In genomic region chr19:8321067-8321759, GRCh38 we compare ENCODE assay signal across 1 cellular context.
A peak's percentile ranks its signal among the peaks of the same experiment; 100 is the strongest.
TF ChIP-seq lines count a peak whose summit lies in the region.

Gene NDUFA7 (minus strand): TSS chr19:8321375. CDS start chr19:8321358, 17 bp downstream.
Gene RPS28 (plus strand): TSS chr19:8321496. CDS start chr19:8321531, 35 bp downstream.

TF ChIP-seq in HepG2, 621 proteins besides CTCF, POLR2A, EP300 and RAD21 (continued from another document and continues in another):
- TF ChIP-seq ZNF609 (CRISPR knock-in tag; IDR thresholded peaks at IDR 0.05; ENCODE audit: borderline replicate concordance) = no peak; the same call in 1 of the 2 replicates
- peak; percentile 95 for TF ChIP-seq CREM (IDR thresholded peaks at IDR 0.05)
- peak; percentile 73 for TF ChIP-seq CREM (CRISPR knock-in tag; IDR thresholded peaks at IDR 0.05)
- TF ChIP-seq ZNF33A (CRISPR knock-in tag; IDR thresholded peaks at IDR 0.05; ENCODE audit: borderline replicate concordance) = no peak
- TF ChIP-seq ARID2 (CRISPR knock-in tag; IDR thresholded peaks at IDR 0.05; ENCODE audit: borderline replicate concordance) = no peak
- TF ChIP-seq DPF2 (CRISPR knock-in tag; IDR thresholded peaks at IDR 0.05; ENCODE audit: borderline replicate concordance, low read depth) = no peak
- peak; percentile 88 for TF ChIP-seq ZNF567 (CRISPR knock-in tag; IDR thresholded peaks at IDR 0.05; ENCODE audit: borderline replicate concordance)
- TF ChIP-seq ZNF367 (CRISPR knock-in tag; IDR thresholded peaks at IDR 0.05; ENCODE audit: borderline replicate concordance) = no peak
- peak; percentile 85 for TF ChIP-seq POLR2AphosphoS5 (IDR thresholded peaks at IDR 0.05; ENCODE audit: low read depth, low read length)
- TF ChIP-seq ZGPAT (CRISPR knock-in tag; IDR thresholded peaks at IDR 0.05) = peak; percentile 79
- TF ChIP-seq NCOA2 (CRISPR knock-in tag; IDR thresholded peaks at IDR 0.05) = peak; percentile 47
- 0 out of 2 replicates have a peak, but pooled peaks have one; percentile 42 for TF ChIP-seq MEF2D (CRISPR knock-in tag; IDR thresholded peaks at IDR 0.05)
- TF ChIP-seq ZNF451 (CRISPR knock-in tag; IDR thresholded peaks at IDR 0.05) = no peak
- TF ChIP-seq IRX3 (CRISPR knock-in tag; IDR thresholded peaks at IDR 0.05; ENCODE audit: borderline replicate concordance, low read depth) = peak; percentile 72; the same call in 1 of the 2 replicates
- TF ChIP-seq BCL6 (CRISPR knock-in tag; IDR thresholded peaks at IDR 0.05) = no peak; the same call in 1 of the 2 replicates
- TF ChIP-seq ZNF670 (CRISPR knock-in tag; IDR thresholded peaks at IDR 0.05; ENCODE audit: borderline replicate concordance) = no peak; the same call in 1 of the 2 replicates
- TF ChIP-seq SNAPC5 (CRISPR knock-in tag; IDR thresholded peaks at IDR 0.05; ENCODE audit: borderline replicate concordance) = no peak
- TF ChIP-seq ZBTB34 (CRISPR knock-in tag; IDR thresholded peaks at IDR 0.05) = no peak
- no peak; the same call in 1 of the 2 replicates for TF ChIP-seq ZZZ3 (CRISPR knock-in tag; IDR thresholded peaks at IDR 0.05; ENCODE audit: borderline replicate concordance)
- TF ChIP-seq FIP1L1 (IDR thresholded peaks at IDR 0.05; ENCODE audit: borderline replicate concordance, insufficient read depth, low read depth, low read length) = no peak
- TF ChIP-seq TCF7L2 (IDR thresholded peaks at IDR 0.05; ENCODE audit: low read depth, low read length) = no peak
- no peak for TF ChIP-seq TAF15 (IDR thresholded peaks at IDR 0.05; ENCODE audit: low read depth, low read length, poor library complexity, severe bottlenecking)
- TF ChIP-seq ONECUT2 (CRISPR knock-in tag; IDR thresholded peaks at IDR 0.05) = peak; percentile 10; the same call in 1 of the 2 replicates
- TF ChIP-seq MTA1 (CRISPR knock-in tag; IDR thresholded peaks at IDR 0.05; ENCODE audit: borderline replicate concordance) = no peak
- 0 out of 2 replicates have a peak, but pooled peaks have one; percentile 60 for TF ChIP-seq ETS1 (CRISPR knock-in tag; IDR thresholded peaks at IDR 0.05)
- no peak; the same call in 1 of the 2 replicates for TF ChIP-seq ZNF556 (CRISPR knock-in tag; IDR thresholded peaks at IDR 0.05; ENCODE audit: borderline replicate concordance)
- 0 out of 2 replicates have a peak, but pooled peaks have one; percentile 24 for TF ChIP-seq SMAD1 (CRISPR knock-in tag; IDR thresholded peaks at IDR 0.05; ENCODE audit: borderline replicate concordance, low read depth)
- TF ChIP-seq ATAD3A (CRISPR knock-in tag; IDR thresholded peaks at IDR 0.05) = no peak
- TF ChIP-seq KAT2B (IDR thresholded peaks at IDR 0.05; ENCODE audit: borderline replicate concordance, low read depth, low read length) = no peak
- 0 out of 2 replicates have a peak, but pooled peaks have one; percentile 90 for TF ChIP-seq ZNF674 (CRISPR knock-in tag; IDR thresholded peaks at IDR 0.05; ENCODE audit: low read depth)
- no peak for TF ChIP-seq NBN (conservative IDR thresholded peaks at IDR 0.05)
- TF ChIP-seq CENPT (CRISPR knock-in tag; IDR thresholded peaks at IDR 0.05; ENCODE audit: low read depth) = no peak
- 0 out of 2 replicates have a peak, but pooled peaks have one; percentile 28 for TF ChIP-seq HINFP (CRISPR knock-in tag; IDR thresholded peaks at IDR 0.05; ENCODE audit: low read depth)
- TF ChIP-seq ZNF550 (CRISPR knock-in tag; IDR thresholded peaks at IDR 0.05; ENCODE audit: borderline replicate concordance) = peak; percentile 23; the same call in 1 of the 2 replicates
- 0 out of 2 replicates have a peak, but pooled peaks have one; percentile 55 for TF ChIP-seq CAMTA2 (CRISPR knock-in tag; IDR thresholded peaks at IDR 0.05; ENCODE audit: borderline replicate concordance)
- peak; percentile 43; the same call in 1 of the 2 replicates for TF ChIP-seq ATF7 (IDR thresholded peaks at IDR 0.05)
- peak; percentile 65; the same call in 1 of the 2 replicates for TF ChIP-seq ATF7 (CRISPR knock-in tag; IDR thresholded peaks at IDR 0.05)
- peak; percentile 80 for TF ChIP-seq CBFB (CRISPR knock-in tag; IDR thresholded peaks at IDR 0.05)
- no peak for TF ChIP-seq ZBTB10 (CRISPR knock-in tag; IDR thresholded peaks at IDR 0.05; ENCODE audit: borderline replicate concordance)
- peak; percentile 94 for TF ChIP-seq PHF20 (CRISPR knock-in tag; IDR thresholded peaks at IDR 0.05)
- no peak for TF ChIP-seq NR3C1 (CRISPR knock-in tag; IDR thresholded peaks at IDR 0.05)
- TF ChIP-seq ZNF816 (CRISPR knock-in tag; IDR thresholded peaks at IDR 0.05; ENCODE audit: borderline replicate concordance) = no peak
- no peak for TF ChIP-seq ZNF569 (CRISPR knock-in tag; IDR thresholded peaks at IDR 0.05; ENCODE audit: borderline replicate concordance)
- TF ChIP-seq IKZF1 (IDR thresholded peaks at IDR 0.05) = no peak
- TF ChIP-seq ZBTB8A (CRISPR knock-in tag; IDR thresholded peaks at IDR 0.05; ENCODE audit: borderline replicate concordance, low read depth) = no peak; the same call in 1 of the 2 replicates
- no peak for TF ChIP-seq FOXC1 (CRISPR knock-in tag; IDR thresholded peaks at IDR 0.05; ENCODE audit: borderline replicate concordance)
- TF ChIP-seq ZNF510 (CRISPR knock-in tag; IDR thresholded peaks at IDR 0.05; ENCODE audit: low read depth) = peak; percentile 38; the same call in 1 of the 2 replicates
- no peak for TF ChIP-seq FUBP1 (CRISPR knock-in tag; IDR thresholded peaks at IDR 0.05; ENCODE audit: borderline replicate concordance)
- no peak for TF ChIP-seq JARID2 (CRISPR knock-in tag; IDR thresholded peaks at IDR 0.05; ENCODE audit: insufficient replicate concordance)
